22 cellular contexts compared by ENCODE assay signal in the genomic region with DNA sequence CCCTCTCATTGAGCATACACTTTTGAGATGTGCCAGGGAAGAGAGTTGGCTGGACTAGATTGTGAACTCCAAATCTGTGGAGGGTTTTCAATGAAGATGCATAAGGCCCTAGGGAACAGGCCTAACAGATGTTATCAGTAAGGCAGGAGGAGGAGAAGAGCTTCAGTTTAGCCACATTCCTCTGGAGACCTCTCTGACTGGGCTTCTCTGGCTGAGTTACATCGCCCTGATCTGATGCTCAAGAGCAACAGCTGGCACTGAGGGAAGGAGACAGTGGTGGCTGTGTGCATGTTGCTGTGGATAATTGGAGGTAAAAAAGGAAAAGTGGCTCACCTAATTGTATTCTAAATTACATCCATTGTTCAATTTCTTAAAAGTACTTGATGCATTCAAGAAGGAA.
"Had no signal": no experiment of that assay in that cellular context is flagged by ENCODE, and none has a peak within 500 bp of the region (broad histone marks: within the 10 kb centered on the region; RNA-seq: fewer than 3 reads in every experiment).

No MANE protein-coding gene starts in this region.

- H3K4me3 ChIP-seq: colonic mucosa, dorsolateral prefrontal cortex, esophagus muscularis mucosa, heart left ventricle, right lobe of liver, stomach, suprapubic skin, vagina had no signal

- H3K36me3 Mint-ChIP-seq: activated CD4-positive, alpha-beta memory T cell treated with anti-CD3 and anti-CD28 coated beads for 36 hours; activated naive CD4-positive, alpha-beta T cell treated with anti-CD3 and anti-CD28 coated beads, Interleukin-2, amount 10 ng/mL, durations not matched to agents 7 days and 5 days; stimulated activated memory B cell treated with anti-CD40 and anti-IgM and Interleukin-4, amounts not matched to agents 10 μg/mL and 1 μg/mL and 100 μg/mL, for 72 hours had no signal

- H3K27ac Mint-ChIP-seq: activated CD4-positive, alpha-beta memory T cell treated with anti-CD3 and anti-CD28 coated beads for 36 hours; activated naive CD4-positive, alpha-beta T cell treated with anti-CD3 and anti-CD28 coated beads, Interleukin-2, amount 10 ng/mL, durations not matched to agents 7 days and 5 days; nephron; stimulated activated memory B cell treated with anti-CD40 and anti-IgM and Interleukin-4, amounts not matched to agents 10 μg/mL and 1 μg/mL and 100 μg/mL, for 72 hours had no signal

- H3K27me3 Mint-ChIP-seq: activated naive CD4-positive, alpha-beta T cell treated with anti-CD3 and anti-CD28 coated beads, Interleukin-2, amount 10 ng/mL, durations not matched to agents 7 days and 5 days; stimulated activated memory B cell treated with anti-CD40 and anti-IgM and Interleukin-4, amounts not matched to agents 10 μg/mL and 1 μg/mL and 100 μg/mL, for 72 hours had no signal

- H3K4me1 ChIP-seq: colonic mucosa, esophagus muscularis mucosa, right lobe of liver, stomach, suprapubic skin, vagina had no signal

- H3K27me3 ChIP-seq: colonic mucosa, esophagus muscularis mucosa, heart left ventricle, right lobe of liver, stomach, suprapubic skin, vagina had no signal

- ATAC-seq: heart left ventricle; left ventricle myocardium superior; right lobe of liver; stimulated activated memory B cell treated with anti-CD40 and anti-IgM and Interleukin-4, amounts not matched to agents 10 μg/mL and 1 μg/mL and 100 μg/mL, for 72 hours had no signal

- H3K36me3 ChIP-seq: colonic mucosa, esophagus muscularis mucosa, heart left ventricle, right lobe of liver, stomach, suprapubic skin, vagina had no signal

- H3K9me3 Mint-ChIP-seq: activated CD4-positive, alpha-beta memory T cell treated with anti-CD3 and anti-CD28 coated beads for 36 hours; activated naive CD4-positive, alpha-beta T cell treated with anti-CD3 and anti-CD28 coated beads, Interleukin-2, amount 10 ng/mL, durations not matched to agents 7 days and 5 days; nephron; stimulated activated memory B cell treated with anti-CD40 and anti-IgM and Interleukin-4, amounts not matched to agents 10 μg/mL and 1 μg/mL and 100 μg/mL, for 72 hours had no signal

- H3K27ac ChIP-seq: colonic mucosa, dorsolateral prefrontal cortex, esophagus muscularis mucosa, heart left ventricle, right lobe of liver, stomach, suprapubic skin, vagina had no signal

- H3K4me3 Mint-ChIP-seq: activated CD4-positive, alpha-beta memory T cell treated with anti-CD3 and anti-CD28 coated beads for 36 hours; activated naive CD4-positive, alpha-beta T cell treated with anti-CD3 and anti-CD28 coated beads, Interleukin-2, amount 10 ng/mL, durations not matched to agents 7 days and 5 days; nephron; stimulated activated memory B cell treated with anti-CD40 and anti-IgM and Interleukin-4, amounts not matched to agents 10 μg/mL and 1 μg/mL and 100 μg/mL, for 72 hours had no signal

- H3K4me1 Mint-ChIP-seq: activated naive CD4-positive, alpha-beta T cell treated with anti-CD3 and anti-CD28 coated beads, Interleukin-2, amount 10 ng/mL, durations not matched to agents 7 days and 5 days; stimulated activated memory B cell treated with anti-CD40 and anti-IgM and Interleukin-4, amounts not matched to agents 10 μg/mL and 1 μg/mL and 100 μg/mL, for 72 hours had no signal

- H3K9me3 ChIP-seq: colonic mucosa, esophagus muscularis mucosa, heart left ventricle, right lobe of liver, stomach, suprapubic skin, vagina had no signal

- DNase-seq: activated CD4-positive, alpha-beta memory T cell treated with anti-CD3 and anti-CD28 coated beads for 36 hours; activated CD4-positive, alpha-beta T cell treated with anti-CD3 and anti-CD28 coated beads for 48 hours; activated effector memory CD4-positive, alpha-beta T cell treated with Interleukin-2 at 50 U/mL for 16 hours; activated naive CD4-positive, alpha-beta T cell treated with anti-CD3 and anti-CD28 coated beads, Interleukin-2, amount 10 ng/mL, durations not matched to agents 7 days and 5 days; activated T-cell treated with anti-CD3 and anti-CD28 coated beads, Interleukin-2, amount 50 U/mL, for 48 hours; amygdala; colonic mucosa; dorsolateral prefrontal cortex; heart left ventricle; left ventricle myocardium superior; mammary epithelial cell; nucleus accumbens; right lobe of liver; small intestine; stimulated activated CD4-positive, alpha-beta T cell treated with anti-CD3 and anti-CD28 coated beads, Interleukin-2, amount 100 ng/mL, for 24 hours; stomach; trophoblast cell had no signal
